1 cellular context compared by ENCODE assay signal in the genomic region with DNA sequence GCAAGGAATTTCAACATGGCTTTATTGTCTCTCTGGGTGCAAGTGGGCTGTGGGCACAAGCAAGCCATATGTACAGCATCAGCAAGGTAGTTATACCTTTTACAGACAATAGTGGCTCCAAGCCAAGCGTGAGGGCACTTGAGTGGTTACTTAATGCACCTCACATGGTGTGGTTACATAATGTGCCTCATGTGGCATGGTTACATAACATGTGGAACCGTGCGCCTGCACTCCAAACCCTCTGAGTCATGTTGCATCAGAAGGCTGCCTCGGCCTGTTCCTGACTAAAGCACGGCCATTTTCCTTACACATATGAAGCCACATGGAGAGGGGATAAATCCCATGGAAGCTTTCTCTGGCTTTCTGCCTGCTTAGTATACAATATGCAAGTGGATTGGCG.
TF ChIP-seq lines count a peak whose summit lies in the region.

No MANE protein-coding gene starts in this region.

TF ChIP-seq in HepG2, 621 proteins besides CTCF, POLR2A, EP300 and RAD21 (continued from another document and continues in another):
- TF ChIP-seq, protein P1, sequence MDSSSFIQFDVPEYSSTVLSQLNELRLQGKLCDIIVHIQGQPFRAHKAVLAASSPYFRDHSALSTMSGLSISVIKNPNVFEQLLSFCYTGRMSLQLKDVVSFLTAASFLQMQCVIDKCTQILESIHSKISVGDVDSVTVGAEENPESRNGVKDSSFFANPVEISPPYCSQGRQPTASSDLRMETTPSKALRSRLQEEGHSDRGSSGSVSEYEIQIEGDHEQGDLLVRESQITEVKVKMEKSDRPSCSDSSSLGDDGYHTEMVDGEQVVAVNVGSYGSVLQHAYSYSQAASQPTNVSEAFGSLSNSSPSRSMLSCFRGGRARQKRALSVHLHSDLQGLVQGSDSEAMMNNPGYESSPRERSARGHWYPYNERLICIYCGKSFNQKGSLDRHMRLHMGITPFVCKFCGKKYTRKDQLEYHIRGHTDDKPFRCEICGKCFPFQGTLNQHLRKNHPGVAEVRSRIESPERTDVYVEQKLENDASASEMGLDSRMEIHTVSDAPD (CRISPR knock-in tag; IDR thresholded peaks at IDR 0.05), result no peak
- TF ChIP-seq, protein P2, sequence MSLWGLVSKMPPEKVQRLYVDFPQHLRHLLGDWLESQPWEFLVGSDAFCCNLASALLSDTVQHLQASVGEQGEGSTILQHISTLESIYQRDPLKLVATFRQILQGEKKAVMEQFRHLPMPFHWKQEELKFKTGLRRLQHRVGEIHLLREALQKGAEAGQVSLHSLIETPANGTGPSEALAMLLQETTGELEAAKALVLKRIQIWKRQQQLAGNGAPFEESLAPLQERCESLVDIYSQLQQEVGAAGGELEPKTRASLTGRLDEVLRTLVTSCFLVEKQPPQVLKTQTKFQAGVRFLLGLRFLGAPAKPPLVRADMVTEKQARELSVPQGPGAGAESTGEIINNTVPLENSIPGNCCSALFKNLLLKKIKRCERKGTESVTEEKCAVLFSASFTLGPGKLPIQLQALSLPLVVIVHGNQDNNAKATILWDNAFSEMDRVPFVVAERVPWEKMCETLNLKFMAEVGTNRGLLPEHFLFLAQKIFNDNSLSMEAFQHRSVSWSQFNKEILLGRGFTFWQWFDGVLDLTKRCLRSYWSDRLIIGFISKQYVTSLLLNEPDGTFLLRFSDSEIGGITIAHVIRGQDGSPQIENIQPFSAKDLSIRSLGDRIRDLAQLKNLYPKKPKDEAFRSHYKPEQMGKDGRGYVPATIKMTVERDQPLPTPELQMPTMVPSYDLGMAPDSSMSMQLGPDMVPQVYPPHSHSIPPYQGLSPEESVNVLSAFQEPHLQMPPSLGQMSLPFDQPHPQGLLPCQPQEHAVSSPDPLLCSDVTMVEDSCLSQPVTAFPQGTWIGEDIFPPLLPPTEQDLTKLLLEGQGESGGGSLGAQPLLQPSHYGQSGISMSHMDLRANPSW (CRISPR knock-in tag; IDR thresholded peaks at IDR 0.05; ENCODE audit: borderline replicate concordance), result no peak
- TF ChIP-seq ZFP62 (CRISPR knock-in tag; IDR thresholded peaks at IDR 0.05), result no peak
- TF ChIP-seq TARDBP (CRISPR knock-in tag; IDR thresholded peaks at IDR 0.05), result 0 out of 2 replicates have a peak, but pooled peaks have one; percentile 41
- TF ChIP-seq, protein P3, sequence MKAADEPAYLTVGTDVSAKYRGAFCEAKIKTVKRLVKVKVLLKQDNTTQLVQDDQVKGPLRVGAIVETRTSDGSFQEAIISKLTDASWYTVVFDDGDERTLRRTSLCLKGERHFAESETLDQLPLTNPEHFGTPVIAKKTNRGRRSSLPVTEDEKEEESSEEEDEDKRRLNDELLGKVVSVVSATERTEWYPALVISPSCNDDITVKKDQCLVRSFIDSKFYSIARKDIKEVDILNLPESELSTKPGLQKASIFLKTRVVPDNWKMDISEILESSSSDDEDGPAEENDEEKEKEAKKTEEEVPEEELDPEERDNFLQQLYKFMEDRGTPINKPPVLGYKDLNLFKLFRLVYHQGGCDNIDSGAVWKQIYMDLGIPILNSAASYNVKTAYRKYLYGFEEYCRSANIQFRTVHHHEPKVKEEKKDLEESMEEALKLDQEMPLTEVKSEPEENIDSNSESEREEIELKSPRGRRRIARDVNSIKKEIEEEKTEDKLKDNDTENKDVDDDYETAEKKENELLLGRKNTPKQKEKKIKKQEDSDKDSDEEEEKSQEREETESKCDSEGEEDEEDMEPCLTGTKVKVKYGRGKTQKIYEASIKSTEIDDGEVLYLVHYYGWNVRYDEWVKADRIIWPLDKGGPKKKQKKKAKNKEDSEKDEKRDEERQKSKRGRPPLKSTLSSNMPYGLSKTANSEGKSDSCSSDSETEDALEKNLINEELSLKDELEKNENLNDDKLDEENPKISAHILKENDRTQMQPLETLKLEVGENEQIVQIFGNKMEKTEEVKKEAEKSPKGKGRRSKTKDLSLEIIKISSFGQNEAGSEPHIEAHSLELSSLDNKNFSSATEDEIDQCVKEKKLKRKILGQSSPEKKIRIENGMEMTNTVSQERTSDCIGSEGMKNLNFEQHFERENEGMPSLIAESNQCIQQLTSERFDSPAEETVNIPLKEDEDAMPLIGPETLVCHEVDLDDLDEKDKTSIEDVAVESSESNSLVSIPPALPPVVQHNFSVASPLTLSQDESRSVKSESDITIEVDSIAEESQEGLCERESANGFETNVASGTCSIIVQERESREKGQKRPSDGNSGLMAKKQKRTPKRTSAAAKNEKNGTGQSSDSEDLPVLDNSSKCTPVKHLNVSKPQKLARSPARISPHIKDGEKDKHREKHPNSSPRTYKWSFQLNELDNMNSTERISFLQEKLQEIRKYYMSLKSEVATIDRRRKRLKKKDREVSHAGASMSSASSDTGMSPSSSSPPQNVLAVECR (CRISPR knock-in tag; IDR thresholded peaks at IDR 0.05; ENCODE audit: borderline replicate concordance), result peak; percentile 28; the same call in 1 of the 2 replicates
- TF ChIP-seq ZC3H4 (CRISPR knock-in tag; IDR thresholded peaks at IDR 0.05; ENCODE audit: borderline replicate concordance), result no peak
- TF ChIP-seq, protein P4, sequence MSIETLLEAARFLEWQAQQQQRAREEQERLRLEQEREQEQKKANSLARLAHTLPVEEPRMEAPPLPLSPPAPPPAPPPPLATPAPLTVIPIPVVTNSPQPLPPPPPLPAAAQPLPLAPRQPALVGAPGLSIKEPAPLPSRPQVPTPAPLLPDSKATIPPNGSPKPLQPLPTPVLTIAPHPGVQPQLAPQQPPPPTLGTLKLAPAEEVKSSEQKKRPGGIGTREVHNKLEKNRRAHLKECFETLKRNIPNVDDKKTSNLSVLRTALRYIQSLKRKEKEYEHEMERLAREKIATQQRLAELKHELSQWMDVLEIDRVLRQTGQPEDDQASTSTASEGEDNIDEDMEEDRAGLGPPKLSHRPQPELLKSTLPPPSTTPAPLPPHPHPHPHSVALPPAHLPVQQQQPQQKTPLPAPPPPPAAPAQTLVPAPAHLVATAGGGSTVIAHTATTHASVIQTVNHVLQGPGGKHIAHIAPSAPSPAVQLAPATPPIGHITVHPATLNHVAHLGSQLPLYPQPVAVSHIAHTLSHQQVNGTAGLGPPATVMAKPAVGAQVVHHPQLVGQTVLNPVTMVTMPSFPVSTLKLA (IDR thresholded peaks at IDR 0.05), result peak; percentile 28; the same call in 1 of the 2 replicates
- TF ChIP-seq TBP (CRISPR knock-in tag; IDR thresholded peaks at IDR 0.05), result no peak
- no peak for TF ChIP-seq ZNF660 (CRISPR knock-in tag; IDR thresholded peaks at IDR 0.05; ENCODE audit: borderline replicate concordance, low read depth)
- TF ChIP-seq ISX (CRISPR knock-in tag; conservative IDR thresholded peaks at IDR 0.05), result no peak
- TF ChIP-seq MYC (CRISPR knock-in tag; IDR thresholded peaks at IDR 0.05; ENCODE audit: borderline replicate concordance), result no peak
- TF ChIP-seq GPN1 (CRISPR knock-in tag; IDR thresholded peaks at IDR 0.05; ENCODE audit: borderline replicate concordance), result no peak
- no peak for TF ChIP-seq SYNCRIP (IDR thresholded peaks at IDR 0.05; ENCODE audit: insufficient read depth, low read depth, low read length)
- TF ChIP-seq HOXA7 (CRISPR knock-in tag; IDR thresholded peaks at IDR 0.05), result no peak
- TF ChIP-seq ZNF781 (CRISPR knock-in tag; IDR thresholded peaks at IDR 0.05; ENCODE audit: borderline replicate concordance, not compliant biosample characterization), result no peak
- TF ChIP-seq, protein P5, sequence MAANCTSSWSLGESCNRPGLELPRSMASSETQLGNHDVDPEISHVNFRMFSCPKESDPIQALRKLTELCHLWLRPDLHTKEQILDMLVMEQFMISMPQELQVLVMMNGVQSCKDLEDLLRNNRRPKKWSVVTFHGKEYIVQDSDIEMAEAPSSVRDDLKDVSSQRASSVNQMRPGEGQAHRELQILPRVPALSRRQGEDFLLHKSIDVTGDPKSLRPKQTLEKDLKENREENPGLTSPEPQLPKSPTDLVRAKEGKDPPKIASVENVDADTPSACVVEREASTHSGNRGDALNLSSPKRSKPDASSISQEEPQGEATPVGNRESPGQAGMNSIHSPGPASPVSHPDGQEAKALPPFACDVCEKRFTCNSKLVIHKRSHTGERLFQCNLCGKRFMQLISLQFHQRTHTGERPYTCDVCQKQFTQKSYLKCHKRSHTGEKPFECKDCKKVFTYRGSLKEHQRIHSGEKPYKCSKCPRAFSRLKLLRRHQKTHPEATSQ (CRISPR knock-in tag; IDR thresholded peaks at IDR 0.05; ENCODE audit: borderline replicate concordance), result no peak
- peak; percentile 39; the same call in 1 of the 2 replicates for TF ChIP-seq HNF4A (CRISPR knock-in tag; IDR thresholded peaks at IDR 0.05)
- TF ChIP-seq POGZ (CRISPR knock-in tag; IDR thresholded peaks at IDR 0.05), result peak; percentile 55; the same call in 1 of the 2 replicates
- no peak for TF ChIP-seq ZNF530 (CRISPR knock-in tag; IDR thresholded peaks at IDR 0.05; ENCODE audit: low read depth)
- TF ChIP-seq THAP11 (CRISPR knock-in tag; IDR thresholded peaks at IDR 0.05), result peak; percentile 62
- TF ChIP-seq, protein P6, sequence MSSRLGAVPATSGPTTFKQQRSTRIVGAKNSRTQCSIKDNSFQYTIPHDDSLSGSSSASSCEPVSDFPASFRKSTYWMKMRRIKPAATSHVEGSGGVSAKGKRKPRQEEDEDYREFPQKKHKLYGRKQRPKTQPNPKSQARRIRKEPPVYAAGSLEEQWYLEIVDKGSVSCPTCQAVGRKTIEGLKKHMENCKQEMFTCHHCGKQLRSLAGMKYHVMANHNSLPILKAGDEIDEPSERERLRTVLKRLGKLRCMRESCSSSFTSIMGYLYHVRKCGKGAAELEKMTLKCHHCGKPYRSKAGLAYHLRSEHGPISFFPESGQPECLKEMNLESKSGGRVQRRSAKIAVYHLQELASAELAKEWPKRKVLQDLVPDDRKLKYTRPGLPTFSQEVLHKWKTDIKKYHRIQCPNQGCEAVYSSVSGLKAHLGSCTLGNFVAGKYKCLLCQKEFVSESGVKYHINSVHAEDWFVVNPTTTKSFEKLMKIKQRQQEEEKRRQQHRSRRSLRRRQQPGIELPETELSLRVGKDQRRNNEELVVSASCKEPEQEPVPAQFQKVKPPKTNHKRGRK (CRISPR knock-in tag; IDR thresholded peaks at IDR 0.05), result no peak
- TF ChIP-seq RXRB (CRISPR knock-in tag; IDR thresholded peaks at IDR 0.05; ENCODE audit: borderline replicate concordance), result peak; percentile 41
- TF ChIP-seq PRMT3 (CRISPR knock-in tag; IDR thresholded peaks at IDR 0.05; ENCODE audit: borderline replicate concordance, low read depth), result no peak
- TF ChIP-seq, protein P7, sequence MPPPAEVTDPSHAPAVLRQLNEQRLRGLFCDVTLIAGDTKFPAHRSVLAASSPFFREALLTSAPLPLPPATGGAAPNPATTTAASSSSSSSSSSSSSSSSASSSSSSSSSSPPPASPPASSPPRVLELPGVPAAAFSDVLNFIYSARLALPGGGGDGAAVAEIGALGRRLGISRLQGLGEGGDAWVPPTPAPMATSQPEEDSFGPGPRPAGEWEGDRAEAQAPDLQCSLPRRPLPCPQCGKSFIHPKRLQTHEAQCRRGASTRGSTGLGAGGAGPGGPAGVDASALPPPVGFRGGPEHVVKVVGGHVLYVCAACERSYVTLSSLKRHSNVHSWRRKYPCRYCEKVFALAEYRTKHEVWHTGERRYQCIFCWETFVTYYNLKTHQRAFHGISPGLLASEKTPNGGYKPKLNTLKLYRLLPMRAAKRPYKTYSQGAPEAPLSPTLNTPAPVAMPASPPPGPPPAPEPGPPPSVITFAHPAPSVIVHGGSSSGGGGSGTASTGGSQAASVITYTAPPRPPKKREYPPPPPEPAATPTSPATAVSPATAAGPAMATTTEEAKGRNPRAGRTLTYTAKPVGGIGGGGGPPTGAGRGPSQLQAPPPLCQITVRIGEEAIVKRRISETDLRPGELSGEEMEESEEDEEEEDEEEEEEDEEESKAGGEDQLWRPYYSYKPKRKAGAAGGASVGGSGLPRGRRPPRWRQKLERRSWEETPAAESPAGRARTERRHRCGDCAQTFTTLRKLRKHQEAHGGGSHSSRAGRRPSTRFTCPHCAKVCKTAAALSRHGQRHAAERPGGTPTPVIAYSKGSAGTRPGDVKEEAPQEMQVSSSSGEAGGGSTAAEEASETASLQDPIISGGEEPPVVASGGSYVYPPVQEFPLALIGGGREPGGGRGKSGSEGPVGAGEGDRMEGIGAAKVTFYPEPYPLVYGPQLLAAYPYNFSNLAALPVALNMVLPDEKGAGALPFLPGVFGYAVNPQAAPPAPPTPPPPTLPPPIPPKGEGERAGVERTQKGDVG (CRISPR knock-in tag; IDR thresholded peaks at IDR 0.05; ENCODE audit: borderline replicate concordance), result no peak
- TF ChIP-seq FOXK1 (CRISPR knock-in tag; IDR thresholded peaks at IDR 0.05; ENCODE audit: borderline replicate concordance, low read depth), result peak; percentile 46; the same call in 1 of the 2 replicates
- TF ChIP-seq ZNF44 (CRISPR knock-in tag; IDR thresholded peaks at IDR 0.05), result no peak
- TF ChIP-seq ZNF10 (CRISPR knock-in tag; IDR thresholded peaks at IDR 0.05; ENCODE audit: borderline replicate concordance, low read depth), result no peak
- TF ChIP-seq NFYC (CRISPR knock-in tag; IDR thresholded peaks at IDR 0.05), result no peak
- TF ChIP-seq ZNF124 (CRISPR knock-in tag; IDR thresholded peaks at IDR 0.05), result no peak
- no peak for TF ChIP-seq MED8 (CRISPR knock-in tag; IDR thresholded peaks at IDR 0.05; ENCODE audit: insufficient replicate concordance)
- peak; percentile 77 for TF ChIP-seq RARA (CRISPR knock-in tag; IDR thresholded peaks at IDR 0.05)
- TF ChIP-seq, protein P8, sequence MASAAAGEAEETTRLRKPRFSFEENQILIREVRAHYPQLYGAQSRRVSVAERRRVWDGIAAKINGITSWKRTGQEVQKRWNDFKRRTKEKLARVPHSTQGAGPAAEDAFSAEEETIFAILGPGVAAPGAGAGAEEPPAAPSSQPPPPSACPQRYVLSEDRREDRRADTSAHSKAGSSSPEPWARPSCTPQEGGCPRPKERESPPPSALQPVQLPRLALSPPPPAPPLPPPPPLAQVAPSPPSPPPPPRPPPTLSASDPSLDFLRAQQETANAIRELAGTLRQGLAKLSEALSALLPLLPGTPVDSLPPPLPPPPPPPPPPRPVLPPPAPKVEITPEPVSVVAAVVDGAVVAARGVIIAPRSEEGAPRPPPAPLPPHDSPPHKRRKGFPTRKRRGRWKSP (CRISPR knock-in tag; IDR thresholded peaks at IDR 0.05), result no peak
- no peak for TF ChIP-seq ZNF333 (CRISPR knock-in tag; IDR thresholded peaks at IDR 0.05; ENCODE audit: borderline replicate concordance)
- TF ChIP-seq ZNF543 (CRISPR knock-in tag; IDR thresholded peaks at IDR 0.05), result no peak
- TF ChIP-seq HHEX (CRISPR knock-in tag; IDR thresholded peaks at IDR 0.05), result no peak
- TF ChIP-seq ZNF260 (CRISPR knock-in tag; IDR thresholded peaks at IDR 0.05; ENCODE audit: borderline replicate concordance, low read depth), result no peak
- TF ChIP-seq KDM5B (CRISPR knock-in tag; IDR thresholded peaks at IDR 0.05; ENCODE audit: borderline replicate concordance), result no peak
- TF ChIP-seq NFIB (CRISPR knock-in tag; IDR thresholded peaks at IDR 0.05; ENCODE audit: borderline replicate concordance), result no peak
- TF ChIP-seq ZNF878 (CRISPR knock-in tag; IDR thresholded peaks at IDR 0.05), result peak; percentile 43; the same call in 1 of the 2 replicates
- no peak for TF ChIP-seq NR2C2 (CRISPR knock-in tag; IDR thresholded peaks at IDR 0.05; ENCODE audit: borderline replicate concordance)
- TF ChIP-seq MATR3 (CRISPR knock-in tag; IDR thresholded peaks at IDR 0.05), result no peak
- no peak for TF ChIP-seq POLR2AphosphoS5 (IDR thresholded peaks at IDR 0.05; ENCODE audit: low read depth, low read length)
- TF ChIP-seq ZNF30 (CRISPR knock-in tag; IDR thresholded peaks at IDR 0.05), result no peak
- no peak for TF ChIP-seq TCF12 (IDR thresholded peaks at IDR 0.05)
- TF ChIP-seq TCF12 (CRISPR knock-in tag; IDR thresholded peaks at IDR 0.05), result no peak
- no peak for TF ChIP-seq ZNF251 (CRISPR knock-in tag; IDR thresholded peaks at IDR 0.05)
